Comparison of ENCODE assay signal across 1 cellular context in genomic region chr19:12952488-12953455, GRCh38.
TF ChIP-seq lines count a peak whose summit lies in the region.

No MANE protein-coding gene starts in this region.

TF ChIP-seq in HepG2, 621 proteins besides CTCF, POLR2A, EP300 and RAD21:
- TF ChIP-seq POLR2G (IDR thresholded peaks at IDR 0.05; ENCODE audit: low read depth, low read length) (peak; percentile 40; the same call in 1 of the 2 replicates), DMAP1 (CRISPR knock-in tag; IDR thresholded peaks at IDR 0.05) (no peak), RBFOX2 (IDR thresholded peaks at IDR 0.05; ENCODE audit: low read depth, low read length) (0 out of 2 replicates have a peak, but pooled peaks have one; percentile 12), PAWR (CRISPR knock-in tag; IDR thresholded peaks at IDR 0.05; ENCODE audit: borderline replicate concordance) (no peak), ZFAT (CRISPR knock-in tag; conservative IDR thresholded peaks at IDR 0.05) (no peak), RBM22 (optimal IDR thresholded peaks at IDR 0.05; ENCODE audit: low read length) (peak; percentile 53), HMGXB3 (CRISPR knock-in tag; IDR thresholded peaks at IDR 0.05; ENCODE audit: borderline replicate concordance) (no peak), POLR2AphosphoS2 (IDR thresholded peaks at IDR 0.05; ENCODE audit: low read depth, low read length) (no peak), AGO2 (optimal IDR thresholded peaks at IDR 0.05; ENCODE audit: low read depth, low read length) (peak; percentile 91), AGO1 (IDR thresholded peaks at IDR 0.05; ENCODE audit: low read depth, low read length, poor library complexity, severe bottlenecking) (peak; percentile 67), RXRA (CRISPR knock-in tag; IDR thresholded peaks at IDR 0.05) (no peak), MAZ (IDR thresholded peaks at IDR 0.05; ENCODE audit: borderline replicate concordance, low read depth, low read length) (no peak), MAZ (CRISPR knock-in tag; IDR thresholded peaks at IDR 0.05; ENCODE audit: low read depth) (no peak), ZNF282 (IDR thresholded peaks at IDR 0.05; ENCODE audit: partially characterized antibody) (no peak), ZNF329 (CRISPR knock-in tag; IDR thresholded peaks at IDR 0.05; ENCODE audit: low read depth) (no peak), ATF5 (CRISPR knock-in tag; IDR thresholded peaks at IDR 0.05; ENCODE audit: low read depth) (no peak)
